Comparison of ENCODE assay signal across 23 cellular contexts in the genomic region with DNA sequence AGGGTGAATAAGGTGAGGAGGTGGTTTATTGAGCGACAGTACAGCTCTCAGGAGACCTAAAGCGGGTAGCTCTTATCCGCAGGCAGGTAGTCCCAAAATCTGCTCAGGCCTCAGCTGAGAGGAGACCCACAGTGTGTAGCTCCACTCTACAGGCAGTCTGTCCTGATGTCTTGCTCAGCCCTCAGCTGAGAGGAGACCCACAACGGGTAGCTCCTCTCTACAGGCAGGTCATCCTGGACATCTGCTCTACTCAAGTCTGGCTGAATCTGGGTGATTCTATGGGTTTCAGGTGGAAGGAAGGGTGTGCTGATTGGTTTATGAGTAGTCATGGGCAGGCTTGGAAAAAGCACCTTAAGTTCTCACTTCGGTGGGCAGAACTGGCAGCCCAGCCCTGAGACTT. TPM values are rescaled to one million over a fixed set of nuclear protein-coding genes. Genes with fewer than 3 reads are reported as not detected.
DNase-seq lines count a peak whose midpoint lies in the region; ATAC-seq, FAIRE-seq and TF ChIP-seq lines count a peak whose summit lies in the region.
"Had no signal": no experiment of that assay in that cellular context is flagged by ENCODE, and none has a peak within 500 bp of the region (broad histone marks: within the 10 kb centered on the region; RNA-seq: fewer than 3 reads in every experiment).

No MANE protein-coding gene starts in this region.

- TF ChIP-seq CTCF in K562 (IDR thresholded peaks at IDR 0.05 in 2 of 3, conservative IDR thresholded peaks at IDR 0.05 in 1 of 3; ENCODE audit: insufficient read depth in 2 of 3, low read depth in 1 of 3, low read length in 3 of 3): no peak

- peaks cover 0 to 13% of the 10 kb centered on the region in 2 experiments; a peak in 2 of 5 replicates for H3K4me1 ChIP-seq in K562 (replicated peaks in 1 of 2; ENCODE audit: control insufficient read depth in 2 of 2, insufficient read depth in 2 of 2, low read length in 2 of 2)
- H3K4me1 ChIP-seq: BLaER1 had no signal

- 24% methylated on average over 5 of the region's 5 CpGs for WGBS in K562 (ENCODE audit: insufficient coverage, low coverage, missing lambda C conversion rate)

- no peak overlapping the region for H3K4me3 Mint-ChIP-seq in activated naive CD8-positive, alpha-beta T cell treated with anti-CD3 and anti-CD28 coated beads, Interleukin-2, amount 50 U/mL, for 24 hours
- no peak overlapping the region for H3K4me3 Mint-ChIP-seq in activated naive CD8-positive, alpha-beta T cell treated with anti-CD3 and anti-CD28 coated beads for 36 hours
- H3K4me3 Mint-ChIP-seq in stimulated activated memory B cell treated with anti-CD40 and anti-IgM and Interleukin-4, amounts not matched to agents 10 μg/mL and 1 μg/mL and 100 μg/mL, for 72 hours: no peak overlapping the region
- H3K4me3 Mint-ChIP-seq: CD8-positive, alpha-beta T cell; GM23338; IgD-negative memory B cell had no signal

- no peaks in the 10 kb centered on the region for H3K9me1 ChIP-seq in K562 (ENCODE audit: control insufficient read depth, insufficient read depth, low read length)

- no peak for TF ChIP-seq POLR2A in K562 (conservative IDR thresholded peaks at IDR 0.05)

- no peak overlapping the region for H3K27ac ChIP-seq in K562 (ENCODE audit: extremely low read depth, low read depth, low read length)
- H3K27ac ChIP-seq: 22Rv1, BLaER1 had no signal

- POLR2A ChIA-PET in K562 (lab: Yijun Ruan, JAX): no interaction called here

- H3K9me3 Mint-ChIP-seq in activated naive CD8-positive, alpha-beta T cell treated with anti-CD3 and anti-CD28 coated beads, Interleukin-2, amount 50 U/mL, for 24 hours: no peaks in the 10 kb centered on the region
- H3K9me3 Mint-ChIP-seq in activated naive CD8-positive, alpha-beta T cell treated with anti-CD3 and anti-CD28 coated beads for 36 hours: no peaks in the 10 kb centered on the region
- no peaks in the 10 kb centered on the region for H3K9me3 Mint-ChIP-seq in stimulated activated memory B cell treated with anti-CD40 and anti-IgM and Interleukin-4, amounts not matched to agents 10 μg/mL and 1 μg/mL and 100 μg/mL, for 72 hours
- H3K9me3 Mint-ChIP-seq: CD8-positive, alpha-beta T cell; GM23338; IgD-negative memory B cell had no signal

- intact Hi-C loops in K562 (cut with micrococcal nuclease): no loop called here

- H2AFZ ChIP-seq in K562 (ENCODE audit: low read depth, low read length): peak overlapping the region; percentile 82

- in situ Hi-C loops in K562 (cut with MboI): no loop called here

- no TSS peak for BruUV-seq in K562 (replicated peaks; lab: Mats Ljungman, UMichigan)

- no peaks in the 10 kb centered on the region for H4K20me1 ChIP-seq in K562 (replicated peaks; ENCODE audit: control insufficient read depth, insufficient read depth, low read length)
- H4K20me1 ChIP-seq: BLaER1 had no signal

- DNase-seq in activated naive CD8-positive, alpha-beta T cell treated with anti-CD3 and anti-CD28 coated beads, Interleukin-2, amount 50 U/mL, for 24 hours: no peak
- DNase-seq in activated naive CD8-positive, alpha-beta T cell treated with anti-CD3 and anti-CD28 coated beads for 36 hours: no peak
- DNase-seq in K562 (ENCODE audit: extremely low read depth in 1 of 4, low spot score in 3 of 4) (no peak), C1 segment of cervical spinal cord (lab: John Stamatoyannopoulos, UW) (no peak), COLO668 (lab: John Stamatoyannopoulos, UW; ENCODE audit: unreplicated experiment) (no peak)
- DNase-seq: CD8-positive, alpha-beta T cell; COR-L47; GDM1; HCEC 1CT had no signal

- peak; percentile 33 for ATAC-seq in activated naive CD8-positive, alpha-beta T cell treated with anti-CD3 and anti-CD28 coated beads, Interleukin-2, amount 50 U/mL, for 24 hours
- peak; percentile 14 for ATAC-seq in GM19351 (IDR thresholded peaks at IDR 0.05; ENCODE audit: unreplicated experiment)
- ATAC-seq in K562: peak; percentile 29
- ATAC-seq in stimulated activated memory B cell treated with anti-CD40 and anti-IgM and Interleukin-4, amounts not matched to agents 10 μg/mL and 1 μg/mL and 100 μg/mL, for 72 hours: peak; percentile 42
- ATAC-seq in HG03439 (IDR thresholded peaks at IDR 0.05; ENCODE audit: unreplicated experiment): no peak
- ATAC-seq: CD8-positive, alpha-beta T cell had no signal

- peak overlapping the region in 1 of 2 experiments; percentile 79; a peak in 1 of 4 replicates for H3K9ac ChIP-seq in K562 (ENCODE audit: insufficient read depth in 1 of 2, low read depth in 2 of 2, low read length in 2 of 2)
- H3K9ac ChIP-seq: BLaER1 had no signal

- H3K27me3 ChIP-seq in K562 (ENCODE audit: control insufficient read depth in 2 of 2, insufficient read depth in 2 of 2, low read length in 2 of 2): no peaks in the 10 kb centered on the region; a peak in 1 of 5 replicates
- H3K27me3 ChIP-seq: BLaER1 had no signal

- H3K79me2 ChIP-seq in K562 (ENCODE audit: control insufficient read depth, insufficient read depth, low read length): no peaks in the 10 kb centered on the region

- no peaks in the 10 kb centered on the region for H3K36me3 ChIP-seq in K562 (ENCODE audit: control insufficient read depth, insufficient read depth, low read length)
- H3K36me3 ChIP-seq: BLaER1 had no signal

- H3K27me3 Mint-ChIP-seq in activated naive CD8-positive, alpha-beta T cell treated with anti-CD3 and anti-CD28 coated beads, Interleukin-2, amount 50 U/mL, for 24 hours: no peaks in the 10 kb centered on the region
- H3K27me3 Mint-ChIP-seq in activated naive CD8-positive, alpha-beta T cell treated with anti-CD3 and anti-CD28 coated beads for 36 hours: no peaks in the 10 kb centered on the region
- peaks cover 15% of the 10 kb centered on the region for H3K27me3 Mint-ChIP-seq in stimulated activated memory B cell treated with anti-CD40 and anti-IgM and Interleukin-4, amounts not matched to agents 10 μg/mL and 1 μg/mL and 100 μg/mL, for 72 hours
- H3K27me3 Mint-ChIP-seq: IgD-negative memory B cell had no signal

- CTCF ChIA-PET in K562 (lab: Yijun Ruan, JAX; ENCODE audit: low intra/inter-chr PET ratio): no interaction called here

- no peak overlapping the region for H3K27ac Mint-ChIP-seq in activated naive CD8-positive, alpha-beta T cell treated with anti-CD3 and anti-CD28 coated beads, Interleukin-2, amount 50 U/mL, for 24 hours
- no peak overlapping the region for H3K27ac Mint-ChIP-seq in activated naive CD8-positive, alpha-beta T cell treated with anti-CD3 and anti-CD28 coated beads for 36 hours
- H3K27ac Mint-ChIP-seq in stimulated activated memory B cell treated with anti-CD40 and anti-IgM and Interleukin-4, amounts not matched to agents 10 μg/mL and 1 μg/mL and 100 μg/mL, for 72 hours: no peak overlapping the region
- H3K27ac Mint-ChIP-seq: CD8-positive, alpha-beta T cell; GM23338; IgD-negative memory B cell had no signal

- H3K9me3 ChIP-seq in K562 (replicated peaks; ENCODE audit: control insufficient read depth, insufficient read depth, low read depth, low read length): no peaks in the 10 kb centered on the region

- H3K36me3 Mint-ChIP-seq in activated naive CD8-positive, alpha-beta T cell treated with anti-CD3 and anti-CD28 coated beads, Interleukin-2, amount 50 U/mL, for 24 hours (ENCODE audit: low read depth): no peaks in the 10 kb centered on the region
- no peaks in the 10 kb centered on the region for H3K36me3 Mint-ChIP-seq in activated naive CD8-positive, alpha-beta T cell treated with anti-CD3 and anti-CD28 coated beads for 36 hours
- H3K36me3 Mint-ChIP-seq in stimulated activated memory B cell treated with anti-CD40 and anti-IgM and Interleukin-4, amounts not matched to agents 10 μg/mL and 1 μg/mL and 100 μg/mL, for 72 hours: no peaks in the 10 kb centered on the region
- H3K36me3 Mint-ChIP-seq: CD8-positive, alpha-beta T cell; IgD-negative memory B cell had no signal

- H3K4me1 Mint-ChIP-seq in activated naive CD8-positive, alpha-beta T cell treated with anti-CD3 and anti-CD28 coated beads, Interleukin-2, amount 50 U/mL, for 24 hours: no peaks in the 10 kb centered on the region
- H3K4me1 Mint-ChIP-seq in activated naive CD8-positive, alpha-beta T cell treated with anti-CD3 and anti-CD28 coated beads for 36 hours: no peaks in the 10 kb centered on the region
- H3K4me1 Mint-ChIP-seq in stimulated activated memory B cell treated with anti-CD40 and anti-IgM and Interleukin-4, amounts not matched to agents 10 μg/mL and 1 μg/mL and 100 μg/mL, for 72 hours: no peaks in the 10 kb centered on the region
- H3K4me1 Mint-ChIP-seq: IgD-negative memory B cell had no signal

- peak; percentile 11 for FAIRE-seq in K562 (lab: Jason Lieb, UNC)
- FAIRE-seq: D721Med, GM12892, GM18507, H54, HTR-8/SVneo had no signal

- TF ChIP-seq EP300 in K562 (IDR thresholded peaks at IDR 0.05; ENCODE audit: low read length): no peak

- H3K4me3 ChIP-seq in K562: no peak overlapping the region
- H3K4me3 ChIP-seq: BLaER1, GM23338 had no signal

- TF ChIP-seq RAD21 in K562 (CRISPR knock-in tag; conservative IDR thresholded peaks at IDR 0.05 in 1 of 2, IDR thresholded peaks at IDR 0.05 in 1 of 2): no peak

- H3K4me2 ChIP-seq in K562 (ENCODE audit: insufficient read depth, low read length): 0 out of 2 replicates have a peak overlapping the region, but pooled peaks have one; percentile 3
- H3K4me2 ChIP-seq: BLaER1, GM23338 had no signal

RNA-seq across cellular contexts. Expression of gene ABCB5, which starts 55.6 kb away (rescaled TPM):
- total RNA-seq in activated naive CD8-positive, alpha-beta T cell treated with anti-CD3 and anti-CD28 coated beads for 36 hours: not detected
- not detected in 2 replicates for total RNA-seq in K562 (2011; cell fraction: chromatin; rRNA removed; ENCODE audit: low replicate concordance)
- total RNA-seq in K562 (2011; cell fraction: nucleolus; rRNA removed): not detected in 2 replicates
- not detected in 2 replicates for total RNA-seq in K562 (2011; cell fraction: nucleoplasm; rRNA removed)
- total RNA-seq in K562 (2014; rRNA removed) (not detected in 2 replicates), K562 (2014; rRNA removed; fragmentation: Illumina TruSeq; extraction: Trizol) (not detected in 2 replicates), K562 (2015; rRNA removed; fragmentation: Illumina TruSeq; extraction: Trizol) (not detected in 2 replicates), K562 (2021) (not detected in 2 replicates)
- polyA plus RNA-seq in K562 (2011; rRNA removed) (not detected in 2 replicates), K562 (2014; fragmentation: Illumina TruSeq; extraction: Trizol) (not detected in 2 replicates), K562 (2014; fragmentation: Nextera tagmentation; extraction: Ambion mirVana) (not detected), K562 (2014; rRNA removed) (not detected in 2 replicates)
- not detected in 2 replicates for polyA plus RNA-seq in K562 (2011; cell fraction: cytosol; rRNA removed)
- not detected in 2 replicates for polyA plus RNA-seq in K562 (2011; cell fraction: nucleus; rRNA removed)
- not detected in 2 replicates for polyA plus RNA-seq in K562 (2012)
- not detected in 2 replicates for polyA minus RNA-seq in K562 (2011; rRNA and poly(A)+ RNA removed)
- polyA minus RNA-seq in K562 (2011; cell fraction: cytosol; rRNA and poly(A)+ RNA removed): not detected in 2 replicates
- polyA minus RNA-seq in K562 (2011; cell fraction: nucleus; rRNA and poly(A)+ RNA removed): not detected in 2 replicates
- total RNA-seq: A673; CD8-positive, alpha-beta T cell; GM23338 had no signal
- polyA plus RNA-seq: AG04450, GM23338, IgD-negative memory B cell had no signal
